In genomic region chrX:110001702-110002299, GRCh38 we compare ENCODE assay signal across 8 cellular contexts. TPM values are rescaled to one million over a fixed set of nuclear protein-coding genes. Genes with fewer than 3 reads are reported as not detected.
DNase-seq lines count a peak whose midpoint lies in the region; ATAC-seq, FAIRE-seq and TF ChIP-seq lines count a peak whose summit lies in the region.

No MANE protein-coding gene starts in this region.

- H3K27ac Mint-ChIP-seq in stimulated activated naive CD8-positive, alpha-beta T cell treated with anti-CD3 and anti-CD28 coated beads, Interleukin-15, Interleukin-2, amounts not matched to agents 100 ng/mL and 50 ng/mL, for 24 hours = peak overlapping the region; percentile 79
- H3K27ac Mint-ChIP-seq in activated naive CD4-positive, alpha-beta T cell treated with anti-CD3 and anti-CD28 coated beads, Interleukin-2, amount 50 U/mL, for 72 hours = peak overlapping the region; percentile 85 to 96

- H3K4me2 ChIP-seq in HepG2 (ENCODE audit: low read depth, low read length) = peak overlapping the region; percentile 74

- no peaks in the 10 kb centered on the region for H3K36me3 Mint-ChIP-seq in stimulated activated naive CD8-positive, alpha-beta T cell treated with anti-CD3 and anti-CD28 coated beads, Interleukin-15, Interleukin-2, amounts not matched to agents 100 ng/mL and 50 ng/mL, for 24 hours (ENCODE audit: low read depth)
- peaks cover 12 to 20% of the 10 kb centered on the region in 2 donors for H3K36me3 Mint-ChIP-seq in activated naive CD4-positive, alpha-beta T cell treated with anti-CD3 and anti-CD28 coated beads, Interleukin-2, amount 50 U/mL, for 72 hours

- peak overlapping the region; percentile 75 for H3K4me3 Mint-ChIP-seq in stimulated activated naive CD8-positive, alpha-beta T cell treated with anti-CD3 and anti-CD28 coated beads, Interleukin-15, Interleukin-2, amounts not matched to agents 100 ng/mL and 50 ng/mL, for 24 hours

- TF ChIP-seq POLR2A in HepG2 (IDR thresholded peaks at IDR 0.05; ENCODE audit: insufficient read depth in 1 of 2, low read depth in 2 of 2, low read length in 2 of 2) (no peak), vagina (IDR thresholded peaks at IDR 0.05) (no peak)

- H3K27ac ChIP-seq in HepG2 (ENCODE audit: extremely low read length, insufficient read depth, low read length) = no peak overlapping the region
- peak overlapping the region; percentile 86 for H3K27ac ChIP-seq in vagina

- TF ChIP-seq CTCF in HepG2 (CRISPR knock-in tag; IDR thresholded peaks at IDR 0.05) (no peak), vagina (IDR thresholded peaks at IDR 0.05) (no peak)

- POLR2A ChIA-PET in HepG2 (lab: Yijun Ruan, JAX) = interaction anchor here (0.6 kb wide), 1 partner anchor 338 kb away, joined by 3 read pairs; no protein-coding TSS in a partner anchor

- no TSS peak for BruUV-seq in HepG2 (replicated peaks; lab: Mats Ljungman, UMichigan)

- H3K9me3 ChIP-seq in HepG2 (ENCODE audit: low read length) = no peaks in the 10 kb centered on the region
- H3K9me3 ChIP-seq in vagina = no peaks in the 10 kb centered on the region

- ATAC-seq in stimulated activated naive CD8-positive, alpha-beta T cell treated with anti-CD3 and anti-CD28 coated beads, Interleukin-15, Interleukin-2, amounts not matched to agents 100 U/mL and 50 U/mL, for 24 hours = no peak
- ATAC-seq in activated naive CD4-positive, alpha-beta T cell treated with anti-CD3 and anti-CD28 coated beads, Interleukin-2, amount 50 U/mL, for 72 hours = no peak
- ATAC-seq in HepG2 (no peak; the same call in 2 of the 3 replicates), HG03571 (IDR thresholded peaks at IDR 0.05; ENCODE audit: unreplicated experiment) (no peak), GM18861 (IDR thresholded peaks at IDR 0.05; ENCODE audit: unreplicated experiment) (no peak)

- no peaks in the 10 kb centered on the region for H3K9me3 Mint-ChIP-seq in stimulated activated naive CD8-positive, alpha-beta T cell treated with anti-CD3 and anti-CD28 coated beads, Interleukin-15, Interleukin-2, amounts not matched to agents 100 ng/mL and 50 ng/mL, for 24 hours
- no peaks in the 10 kb centered on the region for H3K9me3 Mint-ChIP-seq in activated naive CD4-positive, alpha-beta T cell treated with anti-CD3 and anti-CD28 coated beads, Interleukin-2, amount 50 U/mL, for 72 hours

- WGBS in HepG2 (ENCODE audit: low lambda C conversion rate) = 0% methylated on average over 6 of the region's 13 CpGs

- no peaks in the 10 kb centered on the region for H3K36me3 ChIP-seq in HepG2 (replicated peaks in 1 of 2; ENCODE audit: control insufficient read depth in 1 of 2, insufficient read depth in 2 of 2, low read length in 2 of 2)
- no peaks in the 10 kb centered on the region for H3K36me3 ChIP-seq in vagina

- CTCF ChIA-PET in HepG2 (lab: Yijun Ruan, JAX; ENCODE audit: low intra/inter-chr PET ratio, low total read pairs) = no interaction called here

- H2AFZ ChIP-seq in HepG2 (ENCODE audit: low read length) = no peak overlapping the region

- peak overlapping the region; percentile 4 to 71 (median 68); a peak in 5 of 6 replicates for H3K4me3 ChIP-seq in HepG2 (replicated peaks in 1 of 3; ENCODE audit: insufficient read depth in 1 of 3, low read depth in 2 of 3, low read length in 3 of 3)
- H3K4me3 ChIP-seq in vagina = peak overlapping the region; percentile 56 to 60

- H3K9ac ChIP-seq in HepG2 (ENCODE audit: insufficient read depth, low read depth, low read length) = no peak overlapping the region; the same call in 1 of the 2 replicates

- H3K79me2 ChIP-seq in HepG2 (ENCODE audit: insufficient read depth, low read length) = no peaks in the 10 kb centered on the region

- intact Hi-C loops in HepG2 (cut with micrococcal nuclease; ENCODE audit: unreplicated experiment) (loop anchor here (2.0 kb wide), 2 partner anchors 35 to 117 kb away; no protein-coding TSS in a partner anchor), vagina (cut with DNase I) (no loop called here)

- H3K4me1 Mint-ChIP-seq in stimulated activated naive CD8-positive, alpha-beta T cell treated with anti-CD3 and anti-CD28 coated beads, Interleukin-15, Interleukin-2, amounts not matched to agents 100 ng/mL and 50 ng/mL, for 24 hours (ENCODE audit: low read depth) = peaks cover 28% of the 10 kb centered on the region

- TF ChIP-seq EP300 in HepG2 (IDR thresholded peaks at IDR 0.05; ENCODE audit: low read depth in 2 of 2, low read length in 2 of 2) (no peak), HepG2 (CRISPR knock-in tag; IDR thresholded peaks at IDR 0.05; ENCODE audit: borderline replicate concordance) (no peak)

- H3K27me3 ChIP-seq in HepG2 (ENCODE audit: control insufficient read depth in 1 of 2, insufficient read depth in 2 of 2, low read length in 2 of 2) (no peaks in the 10 kb centered on the region), vagina (no peaks in the 10 kb centered on the region)

- in situ Hi-C loops in HepG2 (cut with HindIII; ENCODE audit: extremely low pct_ligation_motif_present, low pct_unique_long_range_greater_than_20kb) = no loop called here

- peaks cover 32% of the 10 kb centered on the region for H3K4me1 ChIP-seq in HepG2 (ENCODE audit: insufficient read depth, low read length)
- H3K4me1 ChIP-seq in vagina = peaks cover 8% of the 10 kb centered on the region

- TF ChIP-seq RAD21 in HepG2 (CRISPR knock-in tag; IDR thresholded peaks at IDR 0.05) = no peak

- H4K20me1 ChIP-seq in HepG2 (ENCODE audit: insufficient read depth, low read length) = no peaks in the 10 kb centered on the region

- no peaks in the 10 kb centered on the region for H3K27me3 Mint-ChIP-seq in stimulated activated naive CD8-positive, alpha-beta T cell treated with anti-CD3 and anti-CD28 coated beads, Interleukin-15, Interleukin-2, amounts not matched to agents 100 ng/mL and 50 ng/mL, for 24 hours

- no peak for FAIRE-seq in HepG2 (lab: Jason Lieb, UNC)

- DNase-seq in stimulated activated naive CD8-positive, alpha-beta T cell treated with anti-CD3 and anti-CD28 coated beads, Interleukin-15, Interleukin-2, amounts not matched to agents 100 U/mL and 50 U/mL, for 24 hours = no peak
- no peak for DNase-seq in activated naive CD4-positive, alpha-beta T cell treated with anti-CD3 and anti-CD28 coated beads, Interleukin-2, amount 50 U/mL, for 72 hours (ENCODE audit: low spot score in 2 of 2)
- no peak for DNase-seq in HepG2 (ENCODE audit: low spot score)
- DNase-seq in vagina (ENCODE audit: extremely low spot score in 2 of 2) = no peak
- no peak for DNase-seq in DMS53 treated with DMSO at 0.1 percent for 48 hours (lab: John Stamatoyannopoulos, UW; ENCODE audit: unreplicated experiment)

TF ChIP-seq in HepG2, 621 proteins besides CTCF, POLR2A, EP300 and RAD21 (continues in another document):
- no peak for TF ChIP-seq GZF1 (CRISPR knock-in tag; IDR thresholded peaks at IDR 0.05)
- no peak for TF ChIP-seq SIN3A (IDR thresholded peaks at IDR 0.05; ENCODE audit: borderline replicate concordance, low read depth, low read length)
- no peak for TF ChIP-seq ZNF256 (CRISPR knock-in tag; conservative IDR thresholded peaks at IDR 0.05)
- TF ChIP-seq ERF (CRISPR knock-in tag; IDR thresholded peaks at IDR 0.05) = no peak
- 0 out of 2 replicates have a peak, but pooled peaks have one; percentile 6 for TF ChIP-seq TBX2 (CRISPR knock-in tag; IDR thresholded peaks at IDR 0.05; ENCODE audit: borderline replicate concordance)
- no peak for TF ChIP-seq GFI1 (CRISPR knock-in tag; IDR thresholded peaks at IDR 0.05; ENCODE audit: borderline replicate concordance)
- no peak for TF ChIP-seq ZNF280B (CRISPR knock-in tag; IDR thresholded peaks at IDR 0.05; ENCODE audit: borderline replicate concordance)
- TF ChIP-seq HNRNPH1 (optimal IDR thresholded peaks at IDR 0.05; ENCODE audit: low read depth, low read length) = no peak
- TF ChIP-seq KDM6A (CRISPR knock-in tag; IDR thresholded peaks at IDR 0.05; ENCODE audit: low read depth) = no peak
- TF ChIP-seq ZKSCAN1 (IDR thresholded peaks at IDR 0.05; ENCODE audit: low read length) = peak; percentile 63

RNA-seq across cellular contexts. Expression of gene TMEM164, which starts 1.1 kb away (rescaled TPM):
- total RNA-seq in activated naive CD4-positive, alpha-beta T cell treated with anti-CD3 and anti-CD28 coated beads, Interleukin-2, amount 50 U/mL, for 72 hours = 10 to 100 TPM; 20.0 to 20.5 TPM
- total RNA-seq in HepG2 (2016; rRNA removed; fragmentation: Illumina TruSeq; extraction: Trizol) (9.8 and 13.2 TPM in 2 replicates), vagina (10.8 TPM)
- 2.0 and 2.5 TPM in 2 replicates for total RNA-seq in HepG2 (2016; cell fraction: cytosol; rRNA removed; fragmentation: Illumina TruSeq; extraction: Trizol; ENCODE audit: low read depth)
- total RNA-seq in HepG2 (2016; cell fraction: insoluble cytoplasmic fraction; rRNA removed; fragmentation: Illumina TruSeq; extraction: Trizol) = 8.8 and 14.0 TPM in 2 replicates
- 6.5 and 8.8 TPM in 2 replicates for total RNA-seq in HepG2 (2016; cell fraction: membrane; rRNA removed; fragmentation: Illumina TruSeq; extraction: Trizol)
- 9.7 and 14.6 TPM in 2 replicates for total RNA-seq in HepG2 (2016; cell fraction: nucleus; rRNA removed; fragmentation: Illumina TruSeq; extraction: Trizol)
- 3.8 and 5.8 TPM in 2 replicates for polyA plus RNA-seq in HepG2 (2011; rRNA removed)
- 2.7 and 3.8 TPM in 2 replicates for polyA plus RNA-seq in HepG2 (2011; cell fraction: cytosol; rRNA removed)
- polyA plus RNA-seq in HepG2 (2011; cell fraction: nucleus; rRNA removed) = 6.6 and 7.7 TPM in 2 replicates
- 4.5 and 4.8 TPM in 2 replicates for polyA plus RNA-seq in HepG2 (2012)
- polyA plus RNA-seq in HepG2 (2016; cell fraction: cytosol; fragmentation: Illumina TruSeq; extraction: Trizol; ENCODE audit: low read depth) = 1.1 and 1.5 TPM in 2 replicates
- polyA plus RNA-seq in HepG2 (2016; cell fraction: insoluble cytoplasmic fraction; fragmentation: Illumina TruSeq; extraction: Trizol; ENCODE audit: low read depth) = 7.5 and 7.8 TPM in 2 replicates
- polyA plus RNA-seq in HepG2 (2016; cell fraction: membrane; fragmentation: Illumina TruSeq; extraction: Trizol; ENCODE audit: low read depth) = 3.8 and 4.5 TPM in 2 replicates
- polyA plus RNA-seq in HepG2 (2016; cell fraction: nucleus; fragmentation: Illumina TruSeq; extraction: Trizol; ENCODE audit: insufficient read depth, low read depth) = 12.3 and 13.1 TPM in 2 replicates
- 7.6 and 32.6 TPM in 2 replicates for polyA minus RNA-seq in HepG2 (2011; rRNA and poly(A)+ RNA removed; ENCODE audit: low replicate concordance)
- 2.6 and 6.2 TPM in 2 replicates for polyA minus RNA-seq in HepG2 (2011; cell fraction: cytosol; rRNA and poly(A)+ RNA removed)
- 7.3 and 9.2 TPM in 2 replicates for polyA minus RNA-seq in HepG2 (2011; cell fraction: nucleus; rRNA and poly(A)+ RNA removed)
